ENCODE assay signal across 2 cellular contexts in the genomic region with DNA sequence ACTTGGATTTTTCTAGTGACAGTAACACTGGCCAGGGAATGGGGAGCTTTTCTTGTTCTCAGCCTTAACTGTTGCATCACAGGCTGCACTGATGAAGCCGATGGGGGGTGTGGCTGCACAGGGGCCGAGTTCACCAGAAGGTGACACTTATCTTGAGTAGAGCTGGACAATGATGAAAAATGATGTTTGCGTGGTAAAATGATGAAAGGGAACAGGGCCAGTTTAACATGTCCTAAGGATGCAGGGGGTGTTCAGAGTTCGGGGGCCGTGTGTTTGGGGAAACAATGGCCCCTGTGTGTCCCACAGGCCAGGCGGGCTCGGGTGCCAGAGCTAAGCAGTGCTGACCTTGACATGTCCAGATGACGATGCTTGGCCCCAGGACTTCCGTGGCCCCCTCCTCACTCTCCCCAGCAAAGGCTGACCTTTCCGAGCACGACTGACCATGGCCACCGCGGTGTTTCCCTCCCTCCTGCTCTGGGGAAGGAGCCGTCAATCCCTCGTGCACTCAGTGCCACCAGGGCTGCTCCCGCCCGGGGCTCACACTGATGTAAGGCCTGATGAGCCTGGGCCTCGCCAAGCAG.
TF ChIP-seq lines count a peak whose summit lies in the region.

No MANE protein-coding gene starts in this region.

TF ChIP-seq in HepG2, 621 proteins besides CTCF, POLR2A, EP300 and RAD21 (continues in another document):
- TF ChIP-seq XBP1 (CRISPR knock-in tag; IDR thresholded peaks at IDR 0.05): no peak
- no peak for TF ChIP-seq HDAC6 (IDR thresholded peaks at IDR 0.05; ENCODE audit: low read depth, low read length)
- peak; percentile 71; the same call in 1 of the 2 replicates for TF ChIP-seq SKIL (CRISPR knock-in tag; IDR thresholded peaks at IDR 0.05; ENCODE audit: borderline replicate concordance)
- TF ChIP-seq TBX3 (IDR thresholded peaks at IDR 0.05; ENCODE audit: borderline replicate concordance): peak; percentile 68; the same call in 1 of the 2 replicates
- no peak for TF ChIP-seq KIAA2018 (CRISPR knock-in tag; IDR thresholded peaks at IDR 0.05; ENCODE audit: borderline replicate concordance)
- no peak for TF ChIP-seq ZNF761 (CRISPR knock-in tag; conservative IDR thresholded peaks at IDR 0.05)
- TF ChIP-seq ZSCAN29 (CRISPR knock-in tag; conservative IDR thresholded peaks at IDR 0.05): peak; percentile 37; the same call in 1 of the 2 replicates
- no peak for TF ChIP-seq GABPA (IDR thresholded peaks at IDR 0.05; ENCODE audit: low read depth, low read length)
- TF ChIP-seq GABPA (CRISPR knock-in tag; IDR thresholded peaks at IDR 0.05; ENCODE audit: low read depth): peak; percentile 38; the same call in 1 of the 2 replicates
- TF ChIP-seq ZBTB46 (CRISPR knock-in tag; IDR thresholded peaks at IDR 0.05; ENCODE audit: borderline replicate concordance): no peak
- TF ChIP-seq DMAP1 (CRISPR knock-in tag; IDR thresholded peaks at IDR 0.05): peak; percentile 52; the same call in 1 of the 2 replicates

TF ChIP-seq in H1, 55 proteins besides CTCF, POLR2A, EP300 and RAD21:
- TF ChIP-seq CHD7 (IDR thresholded peaks at IDR 0.05; ENCODE audit: insufficient replicate concordance, low read length) (no peak), ATF2 (IDR thresholded peaks at IDR 0.05; ENCODE audit: low read length) (no peak)
